ENCODE assay signal across 7 cellular contexts in the genomic region with DNA sequence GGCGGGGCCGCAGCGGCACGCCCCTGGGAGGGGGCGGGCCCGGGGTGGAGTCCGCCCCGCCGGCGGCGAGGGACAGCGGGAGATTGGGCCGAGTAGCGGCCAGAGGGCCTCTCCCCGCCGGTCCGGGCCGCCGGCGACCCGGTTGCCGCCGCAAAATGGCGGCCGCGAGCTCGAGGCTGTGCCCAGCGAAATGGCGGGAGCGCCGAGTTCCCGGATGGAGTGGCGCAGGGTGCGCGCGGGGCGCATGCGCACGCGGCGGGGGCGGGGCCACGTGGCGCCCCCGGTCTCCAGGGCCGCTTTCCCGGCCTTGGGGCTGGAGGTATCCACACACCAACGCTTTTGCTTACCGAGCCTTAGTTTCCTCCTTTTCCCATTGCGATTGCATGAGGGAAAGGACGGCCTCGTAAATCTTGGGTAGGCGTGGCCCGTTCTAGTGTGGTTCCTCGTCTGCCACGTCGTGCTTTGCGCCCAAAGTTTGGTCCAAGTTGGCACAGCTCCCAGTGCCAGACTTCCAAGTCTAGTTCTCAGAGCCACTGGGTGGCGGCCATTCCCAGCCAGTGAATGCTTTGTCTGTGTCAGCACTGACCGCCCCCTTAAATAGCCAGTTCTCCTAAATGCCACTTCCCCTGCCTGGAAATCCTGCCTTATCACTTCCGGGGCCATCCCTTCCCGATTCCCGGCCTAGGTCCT. TPM values are rescaled to one million over a fixed set of nuclear protein-coding genes. Genes with fewer than 3 reads are reported as not detected.
DNase-seq lines count a peak whose midpoint lies in the region; ATAC-seq and TF ChIP-seq lines count a peak whose summit lies in the region.

No MANE protein-coding gene starts in this region.

- 0% methylated on average over 8 to 63 of the region's 63 CpGs for WGBS in body of pancreas, 2 donors

- TF ChIP-seq CTCF in body of pancreas (IDR thresholded peaks at IDR 0.05) (peak in 2 of 7 experiments; percentile 11 to 16), gastrocnemius medialis (IDR thresholded peaks at IDR 0.05 in 4 of 5, conservative IDR thresholded peaks at IDR 0.05 in 1 of 5) (peak in 2 of 5 experiments; percentile 13 to 21)

- H3K4me1 ChIP-seq in body of pancreas (peaks cover 89% of the 10 kb centered on the region), iPS-15b (ENCODE audit: control insufficient read depth, insufficient read depth, low read length) (peaks cover 15% of the 10 kb centered on the region), gastrocnemius medialis (peaks cover 71 to 78% of the 10 kb centered on the region in 2 donors)

- H3K36me3 ChIP-seq in body of pancreas (replicated peaks in 1 of 2; ENCODE audit: insufficient read depth in 1 of 2, low read depth in 2 of 2): peaks cover 7 to 16% of the 10 kb centered on the region in 2 donors
- peaks cover 43% of the 10 kb centered on the region for H3K36me3 ChIP-seq in iPS-15b (ENCODE audit: control insufficient read depth, insufficient read depth, low read length)
- peaks cover 0 to 39% of the 10 kb centered on the region in 2 donors for H3K36me3 ChIP-seq in gastrocnemius medialis

- ATAC-seq in GM18505 (IDR thresholded peaks at IDR 0.05; ENCODE audit: unreplicated experiment) (peak; percentile 24), HG02759 (IDR thresholded peaks at IDR 0.05; ENCODE audit: unreplicated experiment) (peak; percentile 37), body of pancreas (peak; percentile 65), gastrocnemius medialis (peak; percentile 59)

- in situ Hi-C loops in gastrocnemius medialis (cut with MboI; ENCODE audit: low sequenced_read_pairs in 4 of 4): no loop called here

- intact Hi-C loops in body of pancreas (cut with DNase I): loop anchor here (5.0 kb wide), 1 partner anchor 138 kb away; a partner anchor contains a TSS
- intact Hi-C loops in gastrocnemius medialis (cut with DNase I; ENCODE audit: low total_unique reads): loop anchor here (1.0 to 10.0 kb wide), 2 partner anchors 167 to 475 kb away; a partner anchor contains a TSS

- DNase-seq in NCI-H1417 (lab: John Stamatoyannopoulos, UW) (peak; percentile 90 to 94 (median 93)), T1000 (lab: John Stamatoyannopoulos, UW) (peak; percentile 90), body of pancreas (peak; percentile 88 to 92 (median 90)), gastrocnemius medialis (peak; percentile 76 to 88)

- H3K27me3 ChIP-seq in body of pancreas: no peaks in the 10 kb centered on the region
- H3K27me3 ChIP-seq in iPS-15b (ENCODE audit: control insufficient read depth, insufficient read depth, low read length): no peaks in the 10 kb centered on the region
- no peaks in the 10 kb centered on the region for H3K27me3 ChIP-seq in gastrocnemius medialis

- peak overlapping the region; percentile 95 to 100 (median 98) for H3K27ac ChIP-seq in body of pancreas
- peak overlapping the region; percentile 92 to 99 (median 98) for H3K27ac ChIP-seq in gastrocnemius medialis

- H3K9me3 ChIP-seq in body of pancreas (no peaks in the 10 kb centered on the region), iPS-15b (ENCODE audit: control insufficient read depth, insufficient read depth, low read length) (no peaks in the 10 kb centered on the region), gastrocnemius medialis (no peaks in the 10 kb centered on the region)

- peak; percentile 59 for TF ChIP-seq POLR2A in GM18505 (IDR thresholded peaks at IDR 0.05; ENCODE audit: borderline replicate concordance, extremely low read depth, insufficient read depth, insufficient read length)
- TF ChIP-seq POLR2A in body of pancreas (IDR thresholded peaks at IDR 0.05): peak in 2 of 3 donors; percentile 0 to 36
- peak in 1 of 2 donors; percentile 50 for TF ChIP-seq POLR2A in gastrocnemius medialis (IDR thresholded peaks at IDR 0.05)

- H3K4me3 ChIP-seq in body of pancreas (peak overlapping the region; percentile 34 to 79), iPS-15b (ENCODE audit: low read depth, low read length) (peak overlapping the region; percentile 94), gastrocnemius medialis (peak overlapping the region; percentile 51 to 81 (median 72))

- H3K9ac ChIP-seq in iPS-15b (ENCODE audit: low read depth, low read length): peak overlapping the region; percentile 99

RNA-seq across cellular contexts. Expression of a gene that starts 0.5 kb away (rescaled TPM):
- total RNA-seq in body of pancreas: 100 to 1,000 TPM; 582 to 630 TPM
- 100 to 1,000 TPM; 274 to 578 (median 418) TPM for total RNA-seq in gastrocnemius medialis

RNA-seq across cellular contexts. Expression of a gene that starts 5.7 kb away (rescaled TPM):
- total RNA-seq in body of pancreas (10 to 100 TPM; 48.0 to 63.9 TPM), gastrocnemius medialis (10 to 100 TPM; 18.7 to 36.7 (median 28.7) TPM)

RNA-seq across cellular contexts. Expression of a gene that starts 16.1 kb away (rescaled TPM):
- total RNA-seq in body of pancreas: not detected
- total RNA-seq in gastrocnemius medialis: not detected

RNA-seq across cellular contexts. Expression of a gene that starts 21.2 kb away (rescaled TPM):
- total RNA-seq in body of pancreas (10 to 100 TPM; 36.3 to 43.5 TPM), gastrocnemius medialis (100 to 1,000 TPM in 2 of 4 donors, 10 to 100 TPM in 2; 34.9 to 117 (median 86.3) TPM)

RNA-seq across cellular contexts. Expression of a gene that starts 28.1 kb away (rescaled TPM):
- 100 to 1,000 TPM; 156 to 157 TPM for total RNA-seq in body of pancreas
- 100 to 1,000 TPM; 189 to 442 (median 273) TPM for total RNA-seq in gastrocnemius medialis

Comparison
In these comparisons a context has a peak if more than half of its experiments do, and no peak if none do; other contexts are left out.
1. Peak in every context shown above with its lines: DNase-seq, ATAC-seq, H3K4me3 ChIP-seq and H3K27ac ChIP-seq.